In genomic region chr6:13142611-13143010, GRCh38 we compare ENCODE assay signal across 25 cellular contexts.
DNase-seq lines count a peak whose midpoint lies in the region; ATAC-seq, FAIRE-seq and TF ChIP-seq lines count a peak whose summit lies in the region.
"Had no signal": no experiment of that assay in that cellular context is flagged by ENCODE, and none has a peak within 500 bp of the region (broad histone marks: within the 10 kb centered on the region; RNA-seq: fewer than 3 reads in every experiment).

No MANE protein-coding gene starts in this region.

- no peak for TF ChIP-seq CTCF in astrocyte (IDR thresholded peaks at IDR 0.05; ENCODE audit: insufficient read depth, low read depth, low read length)

- no peaks in the 10 kb centered on the region for H3K9me3 ChIP-seq in astrocyte (ENCODE audit: insufficient read depth, low read depth, low read length)
- H3K9me3 ChIP-seq: BE2C, BLaER1 had no signal

- no peak overlapping the region for H3K4me3 ChIP-seq in astrocyte (ENCODE audit: insufficient read depth, low read depth, low read length)
- H3K4me3 ChIP-seq: BLaER1 had no signal

- H3K4me2 ChIP-seq in astrocyte (ENCODE audit: low read length), result no peak overlapping the region
- H3K4me2 ChIP-seq: BLaER1 had no signal

- H3K4me1 Mint-ChIP-seq in astrocyte (ENCODE audit: low read depth, unreplicated experiment), result no peaks in the 10 kb centered on the region
- H3K4me1 Mint-ChIP-seq: CD4-positive, alpha-beta memory T cell; CD4-positive, CD25-positive, alpha-beta regulatory T cell had no signal

- no peak overlapping the region for H3K27ac ChIP-seq in astrocyte (ENCODE audit: low read depth, low read length)
- H3K27ac ChIP-seq: BLaER1 had no signal

- H3K9ac ChIP-seq in astrocyte (ENCODE audit: low read length), result no peak overlapping the region
- H3K9ac ChIP-seq: BLaER1 had no signal

- H3K79me2 ChIP-seq in astrocyte (ENCODE audit: insufficient read depth, low read length), result no peaks in the 10 kb centered on the region

- H3K9me3 Mint-ChIP-seq in astrocyte (ENCODE audit: unreplicated experiment), result peaks cover 2% of the 10 kb centered on the region
- H3K9me3 Mint-ChIP-seq: CD14-positive monocyte; CD4-positive, alpha-beta memory T cell; CD8-positive, alpha-beta memory T cell had no signal

- DNase-seq in GM04503 (ENCODE audit: low read depth) (peak; percentile 73), astrocyte (ENCODE audit: low read depth) (no peak), NCI-H2227 treated with DMSO at 0.1 percent for 48 hours (lab: John Stamatoyannopoulos, UW) (no peak), Ammon's horn (ENCODE audit: low spot score) (no peak), Right ventricle myocardium inferior (ENCODE audit: missing footprints) (no peak)
- DNase-seq: 8988T; ACHN; AML-193; BE2C; C1 segment of cervical spinal cord; CD4-positive, alpha-beta memory T cell; CD4-positive, CD25-positive, alpha-beta regulatory T cell; CD8-positive, alpha-beta memory T cell; COR-L47; DMS 273 treated with DMSO at 0.1 percent for 48 hours; DMS153; DMS53; DMS79; DND-41; EL; GDM1 had no signal

- H3K4me1 ChIP-seq in astrocyte (ENCODE audit: insufficient read depth, low read length), result no peaks in the 10 kb centered on the region
- H3K4me1 ChIP-seq: BE2C, BLaER1 had no signal

- H3K27ac Mint-ChIP-seq in astrocyte (ENCODE audit: unreplicated experiment), result no peak overlapping the region
- H3K27ac Mint-ChIP-seq: CD14-positive monocyte; CD4-positive, alpha-beta memory T cell; CD4-positive, CD25-positive, alpha-beta regulatory T cell had no signal

- H2AFZ ChIP-seq in astrocyte (ENCODE audit: low read depth, low read length), result no peak overlapping the region

- H3K27me3 Mint-ChIP-seq in astrocyte (ENCODE audit: low read depth, unreplicated experiment), result no peaks in the 10 kb centered on the region

- intact Hi-C loops in Right ventricle myocardium inferior (cut with DNase I), result no loop called here

- H3K4me3 Mint-ChIP-seq in astrocyte (ENCODE audit: unreplicated experiment), result no peak overlapping the region
- H3K4me3 Mint-ChIP-seq: CD14-positive monocyte; CD4-positive, alpha-beta memory T cell; CD4-positive, CD25-positive, alpha-beta regulatory T cell; CD8-positive, alpha-beta memory T cell had no signal

- H4K20me1 ChIP-seq in astrocyte (ENCODE audit: insufficient read depth, low read length), result no peaks in the 10 kb centered on the region
- H4K20me1 ChIP-seq: BLaER1 had no signal

- no peaks in the 10 kb centered on the region for H3K36me3 ChIP-seq in astrocyte (ENCODE audit: insufficient read depth, low read length)
- H3K36me3 ChIP-seq: BE2C, BLaER1 had no signal

- H3K36me3 Mint-ChIP-seq in astrocyte (ENCODE audit: low read depth, unreplicated experiment), result no peaks in the 10 kb centered on the region
- H3K36me3 Mint-ChIP-seq: CD14-positive monocyte; CD4-positive, alpha-beta memory T cell; CD8-positive, alpha-beta memory T cell had no signal

- ATAC-seq in Right ventricle myocardium inferior, result no peak

- no peaks in the 10 kb centered on the region for H3K27me3 ChIP-seq in astrocyte (ENCODE audit: insufficient read depth, low read length)
- H3K27me3 ChIP-seq: BE2C, BLaER1 had no signal

- FAIRE-seq in astrocyte (lab: Jason Lieb, UNC), result peak; percentile 9
- FAIRE-seq: A204.1, GM12891 had no signal
